1 cellular context compared by ENCODE assay signal in the genomic region with DNA sequence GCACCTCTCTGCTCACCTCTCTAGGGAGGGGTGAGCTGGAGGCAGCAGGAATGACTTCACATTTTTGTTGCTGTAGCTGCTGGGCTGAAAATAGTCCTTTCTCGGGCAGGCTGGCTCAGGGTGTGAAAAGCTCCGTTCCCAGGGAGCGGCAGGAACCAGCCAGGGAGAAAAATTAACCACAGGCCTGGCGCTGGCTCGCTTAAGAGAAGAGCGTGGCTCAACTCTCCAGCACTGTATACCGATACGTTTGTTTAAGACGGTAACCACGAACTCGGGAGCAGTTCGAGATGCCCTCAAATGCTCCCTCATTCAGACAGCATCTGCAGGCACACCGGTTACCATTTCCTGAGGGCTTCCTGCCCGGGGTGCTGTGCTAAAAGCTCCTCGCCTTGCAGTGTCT.
TF ChIP-seq lines count a peak whose summit lies in the region.

No MANE protein-coding gene starts in this region.

TF ChIP-seq in HepG2, 621 proteins besides CTCF, POLR2A, EP300 and RAD21 (continued from another document):
- TF ChIP-seq, protein P1, sequence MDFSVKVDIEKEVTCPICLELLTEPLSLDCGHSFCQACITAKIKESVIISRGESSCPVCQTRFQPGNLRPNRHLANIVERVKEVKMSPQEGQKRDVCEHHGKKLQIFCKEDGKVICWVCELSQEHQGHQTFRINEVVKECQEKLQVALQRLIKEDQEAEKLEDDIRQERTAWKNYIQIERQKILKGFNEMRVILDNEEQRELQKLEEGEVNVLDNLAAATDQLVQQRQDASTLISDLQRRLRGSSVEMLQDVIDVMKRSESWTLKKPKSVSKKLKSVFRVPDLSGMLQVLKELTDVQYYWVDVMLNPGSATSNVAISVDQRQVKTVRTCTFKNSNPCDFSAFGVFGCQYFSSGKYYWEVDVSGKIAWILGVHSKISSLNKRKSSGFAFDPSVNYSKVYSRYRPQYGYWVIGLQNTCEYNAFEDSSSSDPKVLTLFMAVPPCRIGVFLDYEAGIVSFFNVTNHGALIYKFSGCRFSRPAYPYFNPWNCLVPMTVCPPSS (IDR thresholded peaks at IDR 0.05) = no peak
- TF ChIP-seq TEAD2 (CRISPR knock-in tag; IDR thresholded peaks at IDR 0.05) (no peak), ISX (CRISPR knock-in tag; conservative IDR thresholded peaks at IDR 0.05) (no peak), HES4 (CRISPR knock-in tag; IDR thresholded peaks at IDR 0.05; ENCODE audit: borderline replicate concordance) (no peak), TAF1 (CRISPR knock-in tag; IDR thresholded peaks at IDR 0.05) (no peak)
